17 cellular contexts compared by ENCODE assay signal in genomic region chr19:33553530-33554310, GRCh38. TPM values are rescaled to one million over a fixed set of nuclear protein-coding genes. Genes with fewer than 3 reads are reported as not detected.
A peak's percentile ranks its signal among the peaks of the same experiment; 100 is the strongest.
DNase-seq lines count a peak whose midpoint lies in the region; ATAC-seq and TF ChIP-seq lines count a peak whose summit lies in the region.
"Had no signal": no experiment of that assay in that cellular context is flagged by ENCODE, and none has a peak within 500 bp of the region (broad histone marks: within the 10 kb centered on the region; RNA-seq: fewer than 3 reads in every experiment).

No MANE protein-coding gene starts in this region.

- no peak for TF ChIP-seq POLR2A in sigmoid colon (IDR thresholded peaks at IDR 0.05)

- 79 to 83% methylated on average over 17 of the region's 17 CpGs for WGBS in sigmoid colon, 2 donors

- no peaks in the 10 kb centered on the region; the same call in none of the 2 replicates for H3K9me2 ChIP-seq in GM23338 (ENCODE audit: insufficient read depth)

- H3K4me1 Mint-ChIP-seq in GM23338 = peaks cover 17% of the 10 kb centered on the region
- H3K4me1 Mint-ChIP-seq in WTC11 = peaks cover 16% of the 10 kb centered on the region
- H3K4me1 Mint-ChIP-seq: B cell had no signal

- 0 out of 2 replicates have a peak overlapping the region, but pooled peaks have one; percentile 47 for H2AFZ ChIP-seq in GM23338

- DNase-seq in GM23338 (ENCODE audit: low spot score) (no peak), WTC11 (ENCODE audit: low spot score) (no peak), islet precursor cell (peak; percentile 52), sigmoid colon (peak; percentile 24), midbrain (lab: John Stamatoyannopoulos, UW) (no peak), GM19240 (ENCODE audit: insufficient read length, low spot score) (no peak)
- no peak for DNase-seq in stimulated activated CD8-positive, alpha-beta memory T cell treated with anti-CD3 and anti-CD28 coated beads, Interleukin-4, amount 100 ng/mL, for 48 hours
- DNase-seq: C1 segment of cervical spinal cord; Calu3; CD4-positive, alpha-beta T cell; DMS 273 treated with DMSO at 0.1 percent for 48 hours; GOT3; IMR-90 had no signal

- TF ChIP-seq CTCF in GM23338 (conservative IDR thresholded peaks at IDR 0.05; ENCODE audit: low read depth in 2 of 2) (no peak), WTC11 (IDR thresholded peaks at IDR 0.05) (no peak), sigmoid colon (IDR thresholded peaks at IDR 0.05) (no peak)

- no peak overlapping the region for H3K27ac ChIP-seq in GM23338 (ENCODE audit: low read depth)
- H3K27ac ChIP-seq in sigmoid colon = no peak overlapping the region

- peaks cover 13% of the 10 kb centered on the region for H3K27me3 Mint-ChIP-seq in GM23338 (ENCODE audit: insufficient read depth, low read depth, poor library complexity)
- H3K27me3 Mint-ChIP-seq in WTC11 (ENCODE audit: low read depth) = no peaks in the 10 kb centered on the region; the same call in 1 of the 2 replicates
- H3K27me3 Mint-ChIP-seq: B cell had no signal

- no peaks in the 10 kb centered on the region for H3F3A ChIP-seq in GM23338 (replicated peaks; ENCODE audit: low read depth)

- no peaks in the 10 kb centered on the region for H4K20me1 ChIP-seq in GM23338 (replicated peaks; ENCODE audit: insufficient read depth)

- peak; percentile 73 for ATAC-seq in GM23338
- ATAC-seq in WTC11 = peak; percentile 78
- ATAC-seq in HG02763 (IDR thresholded peaks at IDR 0.05; ENCODE audit: unreplicated experiment) = no peak
- ATAC-seq: GM12878, HCT116 had no signal

- H3K4me1 ChIP-seq in GM23338 (ENCODE audit: insufficient read depth) = no peaks in the 10 kb centered on the region
- no peaks in the 10 kb centered on the region for H3K4me1 ChIP-seq in sigmoid colon

- H3K27me3 ChIP-seq in GM23338 (ENCODE audit: insufficient read depth) (no peaks in the 10 kb centered on the region), sigmoid colon (no peaks in the 10 kb centered on the region)

- TF ChIP-seq EP300 in sigmoid colon (IDR thresholded peaks at IDR 0.05) = no peak

- H3K36me3 ChIP-seq in GM23338 (ENCODE audit: insufficient read depth) (no peaks in the 10 kb centered on the region), sigmoid colon (no peaks in the 10 kb centered on the region)

- H3K4me3 ChIP-seq in GM23338 (no peak overlapping the region), sigmoid colon (no peak overlapping the region)
- H3K4me3 ChIP-seq: GM12878 had no signal

- intact Hi-C loops in sigmoid colon (cut with DNase I) = no loop called here

- H3K4me3 Mint-ChIP-seq in GM23338 (no peak overlapping the region), WTC11 (no peak overlapping the region)
- H3K4me3 Mint-ChIP-seq: B cell; CD4-positive, alpha-beta T cell had no signal

- H3K9me3 Mint-ChIP-seq in GM23338 (no peaks in the 10 kb centered on the region; the same call in 1 of the 3 replicates), WTC11 (no peaks in the 10 kb centered on the region)
- H3K9me3 Mint-ChIP-seq: CD4-positive, alpha-beta T cell had no signal

- POLR2A ChIA-PET in WTC11 (lab: Charles Lee) = no interaction called here

- H3K36me3 Mint-ChIP-seq in GM23338 (ENCODE audit: low read depth) = no peaks in the 10 kb centered on the region
- H3K36me3 Mint-ChIP-seq in WTC11 = no peaks in the 10 kb centered on the region

- H3K9me3 ChIP-seq in sigmoid colon = no peaks in the 10 kb centered on the region

- CTCF ChIA-PET in WTC11 (lab: Charles Lee) = interaction anchor here (1.2 kb wide), 1 partner anchor 123 kb away, joined by 5 read pairs; no protein-coding TSS in a partner anchor

- no peak overlapping the region for H3K27ac Mint-ChIP-seq in GM23338
- no peak overlapping the region for H3K27ac Mint-ChIP-seq in WTC11
- H3K27ac Mint-ChIP-seq: B cell; CD4-positive, alpha-beta T cell had no signal

- no peaks in the 10 kb centered on the region for H3K79me2 ChIP-seq in GM23338 (replicated peaks; ENCODE audit: insufficient read depth)

- H3K4me2 ChIP-seq in GM23338 = no peak overlapping the region

TF ChIP-seq in GM23338, 12 proteins besides CTCF, POLR2A, EP300 and RAD21:
- TF ChIP-seq ZNF331 (CRISPR knock-in tag; IDR thresholded peaks at IDR 0.05; ENCODE audit: low read depth) (no peak), ZNF114 (CRISPR knock-in tag; IDR thresholded peaks at IDR 0.05) (no peak), NANOG (IDR thresholded peaks at IDR 0.05; ENCODE audit: borderline replicate concordance) (no peak)

TF ChIP-seq in WTC11, 78 proteins besides CTCF, POLR2A, EP300 and RAD21:
- TF ChIP-seq, protein P1, sequence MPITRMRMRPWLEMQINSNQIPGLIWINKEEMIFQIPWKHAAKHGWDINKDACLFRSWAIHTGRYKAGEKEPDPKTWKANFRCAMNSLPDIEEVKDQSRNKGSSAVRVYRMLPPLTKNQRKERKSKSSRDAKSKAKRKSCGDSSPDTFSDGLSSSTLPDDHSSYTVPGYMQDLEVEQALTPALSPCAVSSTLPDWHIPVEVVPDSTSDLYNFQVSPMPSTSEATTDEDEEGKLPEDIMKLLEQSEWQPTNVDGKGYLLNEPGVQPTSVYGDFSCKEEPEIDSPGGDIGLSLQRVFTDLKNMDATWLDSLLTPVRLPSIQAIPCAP (CRISPR knock-in tag; IDR thresholded peaks at IDR 0.05) = no peak
- TF ChIP-seq NR1H2 (CRISPR knock-in tag; IDR thresholded peaks at IDR 0.05) = no peak
- no peak for TF ChIP-seq ZNF121 (CRISPR knock-in tag; IDR thresholded peaks at IDR 0.05)
- TF ChIP-seq ZBTB21 (CRISPR knock-in tag; IDR thresholded peaks at IDR 0.05; ENCODE audit: borderline replicate concordance) = no peak
- no peak for TF ChIP-seq FOXP1 (CRISPR knock-in tag; IDR thresholded peaks at IDR 0.05; ENCODE audit: borderline replicate concordance)
- TF ChIP-seq ZBTB43 (CRISPR knock-in tag; IDR thresholded peaks at IDR 0.05) = no peak
- no peak for TF ChIP-seq PRRX2 (CRISPR knock-in tag; IDR thresholded peaks at IDR 0.05)
- TF ChIP-seq ESRRA (CRISPR knock-in tag; IDR thresholded peaks at IDR 0.05; ENCODE audit: borderline replicate concordance) = no peak
- no peak for TF ChIP-seq HMGA2 (CRISPR knock-in tag; IDR thresholded peaks at IDR 0.05)
- no peak for TF ChIP-seq ARID4B (CRISPR knock-in tag; IDR thresholded peaks at IDR 0.05; ENCODE audit: borderline replicate concordance)

RNA-seq across cellular contexts. Expression of gene PEPD, which starts 32.1 kb away (rescaled TPM):
- 89.2 and 95.5 TPM in 2 replicates for total RNA-seq in GM23338 (2014; rRNA removed; shearing (Covaris generic))
- polyA plus RNA-seq in GM23338 (2016; fragmentation: Nextera tagmentation; extraction: Ambion mirVana) (81.7 and 84.7 TPM in 2 replicates), sigmoid colon (100 to 1,000 TPM in 1 of 3 donors, 10 to 100 TPM in 2; 50.0 to 187 (median 79.3) TPM)
- total RNA-seq in WTC11 (2021) (76.5 to 83.1 TPM (median 78.6 TPM) in 3 replicates), sigmoid colon (10 to 100 TPM; 61.5 to 69.0 (median 64.9) TPM)

Comparison
In these comparisons a context has a peak if more than half of its experiments do, and no peak if none do; other contexts are left out.
1. DNase-seq: peak in islet precursor cell (single experiment) and sigmoid colon (single experiment); none in GM23338 (single experiment), WTC11 (single experiment), midbrain (single experiment), stimulated activated CD8-positive, alpha-beta memory T cell treated with anti-CD3 and anti-CD28 coated beads, Interleukin-4, amount 100 ng/mL, for 48 hours (single experiment) and GM19240 (single experiment).